ENCODE assay signal across 10 cellular contexts in genomic region chr3:130895690-130896089, GRCh38. TPM values are rescaled to one million over a fixed set of nuclear protein-coding genes. Genes with fewer than 3 reads are reported as not detected.
DNase-seq lines count a peak whose midpoint lies in the region; ATAC-seq and TF ChIP-seq lines count a peak whose summit lies in the region.
"Had no signal": no experiment of that assay in that cellular context is flagged by ENCODE, and none has a peak within 500 bp of the region (broad histone marks: within the 10 kb centered on the region; RNA-seq: fewer than 3 reads in every experiment).

No MANE protein-coding gene starts in this region.

- H3K27me3 Mint-ChIP-seq in activated T-cell treated with anti-CD3 and anti-CD28 coated beads, Interleukin-2, amount 50 U/mL, for 4 hours (ENCODE audit: low read depth), result no peaks in the 10 kb centered on the region

- no peaks in the 10 kb centered on the region for H3K36me3 Mint-ChIP-seq in activated T-cell treated with anti-CD3 and anti-CD28 coated beads, Interleukin-2, amount 50 U/mL, for 4 hours (ENCODE audit: insufficient read depth)

- peak overlapping the region; percentile 94 for H3K4me3 ChIP-seq in SJCRH30
- peak overlapping the region; percentile 87 for H3K4me3 ChIP-seq in fibroblast of mammary gland (ENCODE audit: control insufficient read depth, low read depth, low read length)

- no peak for ATAC-seq in activated T-cell treated with anti-CD3 and anti-CD28 coated beads, Interleukin-2, amount 50 U/mL, for 4 hours

- H3K4me1 ChIP-seq in SJCRH30, result 0 out of 2 replicates have a peak, but pooled peaks cover 3% of the 10 kb centered on the region

- H3K4me3 Mint-ChIP-seq in activated T-cell treated with anti-CD3 and anti-CD28 coated beads, Interleukin-2, amount 50 U/mL, for 4 hours, result peak overlapping the region; percentile 95

- H3K9me3 ChIP-seq in SJCRH30 (replicated peaks), result no peaks in the 10 kb centered on the region

- no peaks in the 10 kb centered on the region for H3K36me3 ChIP-seq in SJCRH30

- H3K27ac ChIP-seq in SJCRH30, result no peak overlapping the region

- DNase-seq in activated T-cell treated with anti-CD3 and anti-CD28 coated beads, Interleukin-2, amount 50 U/mL, for 4 hours, result no peak
- no peak for DNase-seq in activated T-cell treated with anti-CD3 and anti-CD28 coated beads, Interleukin-2, amount 50 U/mL, for 1 hour
- DNase-seq in SJCRH30, result no peak
- DNase-seq in fibroblast of mammary gland (ENCODE audit: low read depth), result no peak
- DNase-seq in superior temporal gyrus (ENCODE audit: extremely low spot score), result peak; percentile 40
- DNase-seq in KG1 (lab: John Stamatoyannopoulos, UW), result no peak
- no peak for DNase-seq in GF-D8 (lab: John Stamatoyannopoulos, UW)
- no peak for DNase-seq in GDM1 (lab: John Stamatoyannopoulos, UW)
- DNase-seq: activated gamma-delta T cell treated with Interleukin-2 at 50 U/mL for 16 hours, NCI-H510A had no signal

- H3K9me3 Mint-ChIP-seq in activated T-cell treated with anti-CD3 and anti-CD28 coated beads, Interleukin-2, amount 50 U/mL, for 4 hours, result no peaks in the 10 kb centered on the region

- H3K27me3 ChIP-seq in SJCRH30, result no peaks in the 10 kb centered on the region

- peaks cover 47% of the 10 kb centered on the region for H3K4me1 Mint-ChIP-seq in activated T-cell treated with anti-CD3 and anti-CD28 coated beads, Interleukin-2, amount 50 U/mL, for 4 hours (ENCODE audit: low read depth)

- TF ChIP-seq CTCF in fibroblast of mammary gland (conservative IDR thresholded peaks at IDR 0.05; ENCODE audit: control insufficient read depth, insufficient read depth, low read depth, low read length), result no peak

RNA-seq across cellular contexts. Expression of gene ATP2C1, which starts 1.8 kb away (rescaled TPM):
- total RNA-seq in activated T-cell treated with anti-CD3 and anti-CD28 coated beads, Interleukin-2, amount 50 U/mL, for 4 hours, result 10 to 100 TPM; 50.2 to 55.3 (median 51.9) TPM
- 38.2 and 40.2 TPM in 2 replicates for total RNA-seq in SJCRH30 (2014; rRNA removed; shearing (Covaris generic))
